In genomic region chr7:44847920-44848634, GRCh38 we compare ENCODE assay signal across 1 cellular context.
TF ChIP-seq lines count a peak whose summit lies in the region.

H2AZ2 (minus strand) TSS chr7:44848087; CDS start chr7:44847971, 116 bp downstream.

TF ChIP-seq in HepG2, 621 proteins besides CTCF, POLR2A, EP300 and RAD21 (continued from another document and continues in another):
- TF ChIP-seq ZNF407 (CRISPR knock-in tag; IDR thresholded peaks at IDR 0.05; ENCODE audit: not compliant biosample characterization) (peak; percentile 43), FOXM1 (CRISPR knock-in tag; IDR thresholded peaks at IDR 0.05) (no peak), FOXC1 (CRISPR knock-in tag; IDR thresholded peaks at IDR 0.05; ENCODE audit: borderline replicate concordance) (0 out of 2 replicates have a peak, but pooled peaks have one; percentile 45), GATAD2A (CRISPR knock-in tag; IDR thresholded peaks at IDR 0.05) (peak; percentile 48), E2F5 (CRISPR knock-in tag; conservative IDR thresholded peaks at IDR 0.05) (peak; percentile 85), GMEB1 (CRISPR knock-in tag; IDR thresholded peaks at IDR 0.05; ENCODE audit: borderline replicate concordance) (peak; percentile 78; the same call in 1 of the 2 replicates), ELF4 (CRISPR knock-in tag; IDR thresholded peaks at IDR 0.05; ENCODE audit: borderline replicate concordance) (no peak), ZNF773 (CRISPR knock-in tag; IDR thresholded peaks at IDR 0.05; ENCODE audit: borderline replicate concordance) (0 out of 2 replicates have a peak, but pooled peaks have one; percentile 84), LCORL (IDR thresholded peaks at IDR 0.05) (no peak), LCORL (CRISPR knock-in tag; IDR thresholded peaks at IDR 0.05) (no peak), MIXL1 (CRISPR knock-in tag; IDR thresholded peaks at IDR 0.05) (no peak), TFDP2 (CRISPR knock-in tag; IDR thresholded peaks at IDR 0.05) (peak; percentile 99), ELF3 (CRISPR knock-in tag; IDR thresholded peaks at IDR 0.05) (peak; percentile 33; the same call in 1 of the 2 replicates), ZBTB40 (IDR thresholded peaks at IDR 0.05) (no peak), ZBTB40 (CRISPR knock-in tag; IDR thresholded peaks at IDR 0.05) (peak; percentile 51; the same call in 1 of the 2 replicates), ZBTB2 (CRISPR knock-in tag; IDR thresholded peaks at IDR 0.05; ENCODE audit: low read depth) (peak; percentile 95), ZNF816 (CRISPR knock-in tag; IDR thresholded peaks at IDR 0.05; ENCODE audit: borderline replicate concordance) (peak; percentile 90; the same call in 1 of the 2 replicates), ZNF143 (CRISPR knock-in tag; IDR thresholded peaks at IDR 0.05) (peak; percentile 33; the same call in 1 of the 2 replicates), ZNF580 (CRISPR knock-in tag; IDR thresholded peaks at IDR 0.05; ENCODE audit: borderline replicate concordance, low read depth) (peak; percentile 19; the same call in 1 of the 2 replicates), ZNF430 (CRISPR knock-in tag; IDR thresholded peaks at IDR 0.05) (0 out of 2 replicates have a peak, but pooled peaks have one; percentile 21), ZNF275 (CRISPR knock-in tag; IDR thresholded peaks at IDR 0.05; ENCODE audit: borderline replicate concordance) (peak; percentile 79; the same call in 1 of the 2 replicates), AGO2 (optimal IDR thresholded peaks at IDR 0.05; ENCODE audit: low read depth, low read length) (peak; percentile 5), ZNF772 (CRISPR knock-in tag; IDR thresholded peaks at IDR 0.05) (0 out of 2 replicates have a peak, but pooled peaks have one; percentile 31), REL (CRISPR knock-in tag; conservative IDR thresholded peaks at IDR 0.05) (0 out of 2 replicates have a peak, but pooled peaks have one; percentile 38), FOXK2 (IDR thresholded peaks at IDR 0.05) (0 out of 2 replicates have a peak, but pooled peaks have one; percentile 30), TEAD3 (CRISPR knock-in tag; optimal IDR thresholded peaks at IDR 0.05; ENCODE audit: borderline replicate concordance) (no peak), ZNF777 (CRISPR knock-in tag; IDR thresholded peaks at IDR 0.05) (peak; percentile 75), ZSCAN20 (CRISPR knock-in tag; IDR thresholded peaks at IDR 0.05; ENCODE audit: borderline replicate concordance) (0 out of 2 replicates have a peak, but pooled peaks have one; percentile 21)
